20 cellular contexts compared by ENCODE assay signal in genomic region chr4:20327808-20328207, GRCh38.
"Had no signal": no experiment of that assay in that cellular context is flagged by ENCODE, and none has a peak within 500 bp of the region (broad histone marks: within the 10 kb centered on the region; RNA-seq: fewer than 3 reads in every experiment).

No MANE protein-coding gene starts in this region.

- H3K9ac ChIP-seq: SK-N-SH had no signal

- H3K9me3 ChIP-seq: SK-N-SH had no signal

- H3K27ac ChIP-seq: RWPE1 had no signal

- ATAC-seq: Panc1, PC-3, T-cell had no signal

- DNase-seq: KBM-7, MV-4-11, NCI-H1048, NCI-H1105, NCI-H1436 treated with DMSO at 0.1 percent for 48 hours, NCI-H1694, NCI-H187 treated with DMSO at 0.1 percent for 48 hours, NCI-H2029 treated with DMSO at 0.1 percent for 48 hours, NCI-H2171, NCI-H226, NCI-H510A, NCI-H524 treated with DMSO at 0.1 percent for 48 hours, NCI-H774, PC-3, SHP77, SK-N-SH, SW 1271, T-cell had no signal
